In genomic region chr5:173823721-173824567, GRCh38 we compare ENCODE assay signal across 8 cellular contexts.
DNase-seq lines count a peak whose midpoint lies in the region; ATAC-seq and TF ChIP-seq lines count a peak whose summit lies in the region.

No MANE protein-coding gene starts in this region.

- H2AFZ ChIP-seq in GM23338: peak overlapping the region; percentile 85; the same call in 1 of the 2 replicates

- no peaks in the 10 kb centered on the region for H3K79me2 ChIP-seq in GM23338 (replicated peaks; ENCODE audit: insufficient read depth)

- H3K27ac ChIP-seq in GM23338 (ENCODE audit: low read depth) (peak overlapping the region; percentile 53; the same call in 1 of the 2 replicates), VCaP (peak overlapping the region; percentile 85)

- H3K36me3 ChIP-seq in GM23338 (ENCODE audit: insufficient read depth): peaks cover 5% of the 10 kb centered on the region; the same call in 1 of the 2 replicates

- ATAC-seq in GM23338 (peak; percentile 55), GM18520 (IDR thresholded peaks at IDR 0.05; ENCODE audit: unreplicated experiment) (no peak)
- no peak for ATAC-seq in activated naive CD4-positive, alpha-beta T cell treated with anti-CD3 and anti-CD28 coated beads, Interleukin-2, amount 50 U/mL, for 72 hours

- H3K4me3 Mint-ChIP-seq in GM23338: no peak overlapping the region

- no peaks in the 10 kb centered on the region for H3F3A ChIP-seq in GM23338 (replicated peaks; ENCODE audit: low read depth)

- H4K20me1 ChIP-seq in GM23338 (replicated peaks; ENCODE audit: insufficient read depth): no peaks in the 10 kb centered on the region

- H3K36me3 Mint-ChIP-seq in GM23338 (ENCODE audit: low read depth): peaks cover 6% of the 10 kb centered on the region; the same call in 1 of the 3 replicates
- H3K36me3 Mint-ChIP-seq in activated naive CD4-positive, alpha-beta T cell treated with anti-CD3 and anti-CD28 coated beads, Interleukin-2, amount 50 U/mL, for 72 hours: peaks cover 0 to 6% of the 10 kb centered on the region in 2 donors

- peaks cover 14% of the 10 kb centered on the region; the same call in 1 of the 3 replicates for H3K9me3 Mint-ChIP-seq in GM23338
- peaks cover 6 to 9% of the 10 kb centered on the region in 2 donors for H3K9me3 Mint-ChIP-seq in activated naive CD4-positive, alpha-beta T cell treated with anti-CD3 and anti-CD28 coated beads, Interleukin-2, amount 50 U/mL, for 72 hours

- H3K4me1 Mint-ChIP-seq in GM23338: peaks cover 24% of the 10 kb centered on the region

- no peak overlapping the region for H3K4me2 ChIP-seq in GM23338

- DNase-seq in GM23338 (ENCODE audit: low spot score): peak; percentile 58
- DNase-seq in germinal center (ENCODE audit: low spot score): peak; percentile 12
- DNase-seq in retinal pigment epithelial cell (ENCODE audit: low read depth): peak; percentile 91
- DNase-seq in DMS114 treated with DMSO at 0.1 percent for 48 hours (lab: John Stamatoyannopoulos, UW; ENCODE audit: unreplicated experiment): no peak
- DNase-seq in activated naive CD4-positive, alpha-beta T cell treated with anti-CD3 and anti-CD28 coated beads, Interleukin-2, amount 50 U/mL, for 72 hours (ENCODE audit: low spot score in 2 of 2): no peak
- DNase-seq in SHP77 (lab: John Stamatoyannopoulos, UW): no peak

- H3K27ac Mint-ChIP-seq in GM23338: peak overlapping the region; percentile 19; the same call in 1 of the 2 replicates
- H3K27ac Mint-ChIP-seq in activated naive CD4-positive, alpha-beta T cell treated with anti-CD3 and anti-CD28 coated beads, Interleukin-2, amount 50 U/mL, for 72 hours: no peak overlapping the region

- peaks cover 10% of the 10 kb centered on the region for H3K9me2 ChIP-seq in GM23338 (ENCODE audit: insufficient read depth)

- H3K4me3 ChIP-seq in GM23338 (no peak overlapping the region), retinal pigment epithelial cell (ENCODE audit: low read length) (no peak overlapping the region)

- H3K27me3 ChIP-seq in GM23338 (ENCODE audit: insufficient read depth): no peaks in the 10 kb centered on the region

- TF ChIP-seq CTCF in GM23338 (conservative IDR thresholded peaks at IDR 0.05; ENCODE audit: low read depth in 2 of 2) (no peak), VCaP (conservative IDR thresholded peaks at IDR 0.05) (no peak), retinal pigment epithelial cell (conservative IDR thresholded peaks at IDR 0.05; ENCODE audit: low read depth, low read length) (no peak)

- H3K4me1 ChIP-seq in GM23338 (ENCODE audit: insufficient read depth): peaks cover 8% of the 10 kb centered on the region

- peaks cover 5% of the 10 kb centered on the region for H3K27me3 Mint-ChIP-seq in GM23338 (ENCODE audit: insufficient read depth, low read depth, poor library complexity)

TF ChIP-seq in GM23338, 12 proteins besides CTCF, POLR2A, EP300 and RAD21:
- no peak for TF ChIP-seq EZH2 (IDR thresholded peaks at IDR 0.05; ENCODE audit: low read depth, unreplicated experiment)
- TF ChIP-seq ZNF462 (CRISPR knock-in tag; IDR thresholded peaks at IDR 0.05): no peak
- no peak for TF ChIP-seq NANOG (IDR thresholded peaks at IDR 0.05; ENCODE audit: borderline replicate concordance)
- no peak for TF ChIP-seq ZNF331 (CRISPR knock-in tag; IDR thresholded peaks at IDR 0.05; ENCODE audit: low read depth)
- TF ChIP-seq JUNB (IDR thresholded peaks at IDR 0.05; ENCODE audit: unreplicated experiment): no peak
- no peak for TF ChIP-seq ETS1 (IDR thresholded peaks at IDR 0.05)

Comparison
In these comparisons a context has a peak if more than half of its experiments do, and no peak if none do; other contexts are left out.
1. DNase-seq: peak in GM23338 (single experiment), germinal center (single experiment) and retinal pigment epithelial cell (single experiment); none in DMS114 treated with DMSO at 0.1 percent for 48 hours (single experiment), activated naive CD4-positive, alpha-beta T cell treated with anti-CD3 and anti-CD28 coated beads, Interleukin-2, amount 50 U/mL, for 72 hours (0 of 2) and SHP77 (0 of 2).